ENCODE assay signal across 8 cellular contexts in genomic region chr1:111032295-111032897, GRCh38.
DNase-seq lines count a peak whose midpoint lies in the region; ATAC-seq and TF ChIP-seq lines count a peak whose summit lies in the region.

No MANE protein-coding gene starts in this region.

- BruUV-seq in Panc1 (replicated peaks; lab: Mats Ljungman, UMichigan), result no TSS peak

- no peaks in the 10 kb centered on the region for H3K36me3 ChIP-seq in Panc1 (ENCODE audit: control insufficient read depth, insufficient read depth, low read length)

- POLR2A ChIA-PET in Panc1 (lab: Charles Lee), result no interaction called here

- H3K4me3 ChIP-seq in HFF-Myc (replicated peaks; ENCODE audit: low read depth, low read length), result no peak overlapping the region
- no peak overlapping the region for H3K4me3 ChIP-seq in Panc1 (ENCODE audit: low read depth in 2 of 2, low read length in 2 of 2)

- ATAC-seq in Panc1 (peak; percentile 53; the same call in 1 of the 2 replicates), sciatic nerve (no peak), GM21390 (IDR thresholded peaks at IDR 0.05; ENCODE audit: unreplicated experiment) (no peak)

- H3K4me1 ChIP-seq in Panc1 (ENCODE audit: control insufficient read depth, insufficient read depth, low read length), result no peaks in the 10 kb centered on the region

- TF ChIP-seq CTCF in HFF-Myc (IDR thresholded peaks at IDR 0.05; ENCODE audit: low read depth, low read length, missing control alignments) (peak; percentile 71), Panc1 (IDR thresholded peaks at IDR 0.05) (peak; percentile 78)

- H3K27ac ChIP-seq in Panc1 (ENCODE audit: low read length), result no peak overlapping the region

- intact Hi-C loops in Panc1 (cut with micrococcal nuclease; ENCODE audit: unreplicated experiment), result no loop called here
- intact Hi-C loops in sciatic nerve (cut with DNase I), result no loop called here

- in situ Hi-C loops in Panc1 (cut with HindIII; ENCODE audit: low pct_unique_long_range_greater_than_20kb, low sequenced_read_pairs), result no loop called here

- H3K27me3 ChIP-seq in Panc1 (ENCODE audit: control insufficient read depth, insufficient read depth, low read length), result no peaks in the 10 kb centered on the region

- CTCF ChIA-PET in Panc1 (lab: Charles Lee), result no interaction called here

- H3K9me3 ChIP-seq in Panc1 (ENCODE audit: control insufficient read depth, insufficient read depth, low read depth, low read length), result no peaks in the 10 kb centered on the region

- peak; percentile 11 for DNase-seq in NCI-H146 (lab: John Stamatoyannopoulos, UW)
- DNase-seq in NCI-H146 treated with DMSO at 0.1 percent for 48 hours (lab: John Stamatoyannopoulos, UW; ENCODE audit: unreplicated experiment), result no peak
- peak; percentile 14 for DNase-seq in HFF-Myc (ENCODE audit: extremely low read depth, low read depth)
- DNase-seq in Panc1 (ENCODE audit: low read depth, low spot score), result no peak
- peak; percentile 31 for DNase-seq in central memory CD4-positive, alpha-beta T cell
- peak; percentile 33 for DNase-seq in mucosa of gallbladder (ENCODE audit: low spot score)
- no peak for DNase-seq in sciatic nerve (ENCODE audit: low spot score)

Comparison
In these comparisons a context has a peak if more than half of its experiments do, and no peak if none do; other contexts are left out.
1. DNase-seq: peak in NCI-H146 (single experiment), HFF-Myc (single experiment), central memory CD4-positive, alpha-beta T cell (single experiment) and mucosa of gallbladder (single experiment); none in NCI-H146 treated with DMSO at 0.1 percent for 48 hours (single experiment), Panc1 (single experiment) and sciatic nerve (single experiment).